In genomic region chr5:158510479-158510878, GRCh38 we compare ENCODE assay signal across 24 cellular contexts.
"Had no signal": no experiment of that assay in that cellular context is flagged by ENCODE, and none has a peak within 500 bp of the region (broad histone marks: within the 10 kb centered on the region; RNA-seq: fewer than 3 reads in every experiment).

No MANE protein-coding gene starts in this region.

- H3K36me3 Mint-ChIP-seq: activated CD8-positive, alpha-beta memory T cell treated with anti-CD3 and anti-CD28 coated beads, Interleukin-2, amount 10 ng/mL, durations not matched to agents 7 days and 5 days; brain had no signal

- DNase-seq: activated CD4-positive, alpha-beta T cell treated with anti-CD3 and anti-CD28 coated beads for 48 hours; activated CD4-positive, alpha-beta T cell treated with anti-CD3 and anti-CD28 coated beads, Interleukin-2, amount 50 U/mL, for 48 hours; activated CD8-positive, alpha-beta memory T cell treated with anti-CD3 and anti-CD28 coated beads, Interleukin-2, amount 10 ng/mL, durations not matched to agents 7 days and 5 days; activated gamma-delta T cell; activated naive CD4-positive, alpha-beta T cell treated with anti-CD3 and anti-CD28 coated beads for 36 hours; activated T-cell treated with anti-CD3 and anti-CD28 coated beads, Interleukin-2, amount 50 U/mL, for 4 hours; amygdala; Kasumi-1; KBM-7; NCI-H1105; NCI-H1436; NCI-H187; NCI-H2081; NCI-H510A treated with DMSO at 0.1 percent for 48 hours; NCI-H69; NK-92 treated with Interleukin-12 subunit alpha and Interleukin-12 subunit beta, amount 100 ng/mL, for 24 hours; PC-3; SHP77 treated with DMSO at 0.1 percent for 48 hours had no signal

- H3K27me3 Mint-ChIP-seq: activated CD8-positive, alpha-beta memory T cell treated with anti-CD3 and anti-CD28 coated beads, Interleukin-2, amount 10 ng/mL, durations not matched to agents 7 days and 5 days; activated naive CD8-positive, alpha-beta T cell; brain; central memory CD8-positive, alpha-beta T cell had no signal

- ATAC-seq: activated CD4-positive, CD25-positive, alpha-beta regulatory T cell treated with anti-CD3 and anti-CD28 coated beads, Interleukin-2, amount 50 U/mL, for 24 hours; activated CD8-positive, alpha-beta memory T cell treated with anti-CD3 and anti-CD28 coated beads, Interleukin-2, amount 10 ng/mL, durations not matched to agents 7 days and 5 days; activated T-cell treated with anti-CD3 and anti-CD28 coated beads, Interleukin-2, amount 50 U/mL, for 4 hours; activated T-helper 17 cell treated with anti-CD3 and anti-CD28 coated beads, Interleukin-2, amount 50 U/mL, for 72 hours; PC-3 had no signal

- H3K4me1 Mint-ChIP-seq: brain; central memory CD8-positive, alpha-beta T cell had no signal

- H3K27ac Mint-ChIP-seq: activated CD8-positive, alpha-beta memory T cell treated with anti-CD3 and anti-CD28 coated beads, Interleukin-2, amount 10 ng/mL, durations not matched to agents 7 days and 5 days; activated naive CD4-positive, alpha-beta T cell treated with anti-CD3 and anti-CD28 coated beads for 36 hours; activated naive CD8-positive, alpha-beta T cell; activated T-helper 17 cell treated with anti-CD3 and anti-CD28 coated beads, Interleukin-2, amount 50 U/mL, for 72 hours; T-helper 1 cell treated with Interleukin-12 subunit alpha and Interleukin-12 subunit beta and Interleukin-4 antibody, amounts not matched to agents 30 μg/mL and 1 μg/mL, for 36 hours had no signal

- H3K4me3 Mint-ChIP-seq: activated CD8-positive, alpha-beta memory T cell treated with anti-CD3 and anti-CD28 coated beads, Interleukin-2, amount 10 ng/mL, durations not matched to agents 7 days and 5 days; activated naive CD4-positive, alpha-beta T cell treated with anti-CD3 and anti-CD28 coated beads for 36 hours; activated naive CD8-positive, alpha-beta T cell; activated T-cell treated with anti-CD3 and anti-CD28 coated beads, Interleukin-2, amount 50 U/mL, for 4 hours; activated T-helper 17 cell treated with anti-CD3 and anti-CD28 coated beads, Interleukin-2, amount 50 U/mL, for 72 hours; brain; central memory CD8-positive, alpha-beta T cell; T-helper 1 cell treated with Interleukin-12 subunit alpha and Interleukin-12 subunit beta and Interleukin-4 antibody, amounts not matched to agents 30 μg/mL and 1 μg/mL, for 36 hours had no signal
